ENCODE assay signal across 23 cellular contexts in genomic region chr5:171785517-171785916, GRCh38.
"Had no signal": no experiment of that assay in that cellular context is flagged by ENCODE, and none has a peak within 500 bp of the region (broad histone marks: within the 10 kb centered on the region; RNA-seq: fewer than 3 reads in every experiment).

SMIM23 (plus strand) TSS chr5:171785817; CDS start chr5:171785872, 55 bp downstream.

- DNase-seq: activated CD4-positive, alpha-beta T cell treated with anti-CD3 and anti-CD28 coated beads for 36 hours; activated CD4-positive, CD25-positive, alpha-beta regulatory T cell; activated CD8-positive, alpha-beta memory T cell treated with anti-CD3 and anti-CD28 coated beads, Interleukin-2, amount 10 ng/mL, durations not matched to agents 7 days and 5 days; activated CD8-positive, alpha-beta T cell treated with anti-CD3 and anti-CD28 coated beads, Interleukin-2, amount 10 ng/mL, durations not matched to agents 7 days and 5 days; activated naive CD4-positive, alpha-beta T cell; activated T-cell treated with anti-CD3 and anti-CD28 coated beads, Interleukin-2, amount 50 U/mL, for 48 hours; body of pancreas; colonic mucosa; dorsolateral prefrontal cortex; effector memory CD4-positive, alpha-beta T cell; kidney glomerular epithelial cell; lower lobe of right lung; mesenchymal stem cell; naive thymus-derived CD8-positive, alpha-beta T cell; occipital lobe; stimulated activated CD4-positive, alpha-beta T cell treated with anti-CD3 and anti-CD28 coated beads, Interleukin-1b, Interleukin-23, amount 100 ng/mL, for 48 hours; stimulated activated CD4-positive, alpha-beta T cell treated with anti-CD3 and anti-CD28 coated beads, Interleukin-4, amount 100 ng/mL, for 4 hours; stimulated activated CD8-positive, alpha-beta memory T cell treated with anti-CD3 and anti-CD28 coated beads, Interleukin-4, amount 100 ng/mL, for 48 hours; stimulated activated naive B cell treated with anti-CD40 and anti-IgM and Interleukin-4, amounts not matched to agents 10 μg/mL and 1 μg/mL and 100 μg/mL, for 72 hours; tibial artery had no signal

- H3K9me3 Mint-ChIP-seq: activated naive CD4-positive, alpha-beta T cell treated with anti-CD3 and anti-CD28 coated beads, Interleukin-2, amount 50 U/mL, for 72 hours; neural crest cell had no signal

- H3K4me1 Mint-ChIP-seq: activated CD4-positive, alpha-beta T cell treated with anti-CD3 and anti-CD28 coated beads for 36 hours; activated CD8-positive, alpha-beta memory T cell treated with anti-CD3 and anti-CD28 coated beads, Interleukin-2, amount 10 ng/mL, durations not matched to agents 7 days and 5 days; naive thymus-derived CD8-positive, alpha-beta T cell; neural crest cell; stimulated activated naive B cell treated with anti-CD40 and anti-IgM and Interleukin-4, amounts not matched to agents 10 μg/mL and 1 μg/mL and 100 μg/mL, for 72 hours had no signal

- H3K36me3 Mint-ChIP-seq: activated CD8-positive, alpha-beta memory T cell treated with anti-CD3 and anti-CD28 coated beads, Interleukin-2, amount 10 ng/mL, durations not matched to agents 7 days and 5 days; activated naive CD4-positive, alpha-beta T cell treated with anti-CD3 and anti-CD28 coated beads, Interleukin-2, amount 50 U/mL, for 72 hours; naive thymus-derived CD8-positive, alpha-beta T cell; stimulated activated naive B cell treated with anti-CD40 and anti-IgM and Interleukin-4, amounts not matched to agents 10 μg/mL and 1 μg/mL and 100 μg/mL, for 72 hours had no signal

- ATAC-seq: activated CD4-positive, alpha-beta T cell treated with anti-CD3 and anti-CD28 coated beads for 36 hours; activated CD8-positive, alpha-beta memory T cell treated with anti-CD3 and anti-CD28 coated beads, Interleukin-2, amount 10 ng/mL, durations not matched to agents 7 days and 5 days; activated CD8-positive, alpha-beta T cell treated with anti-CD3 and anti-CD28 coated beads, Interleukin-2, amount 10 ng/mL, durations not matched to agents 7 days and 5 days; activated naive CD4-positive, alpha-beta T cell treated with anti-CD3 and anti-CD28 coated beads, Interleukin-2, amount 50 U/mL, for 72 hours; body of pancreas; left lobe of liver; lower lobe of right lung; naive thymus-derived CD8-positive, alpha-beta T cell; stimulated activated naive B cell treated with anti-CD40 and anti-IgM and Interleukin-4, amounts not matched to agents 10 μg/mL and 1 μg/mL and 100 μg/mL, for 72 hours had no signal

- H3K4me3 Mint-ChIP-seq: activated CD4-positive, alpha-beta T cell treated with anti-CD3 and anti-CD28 coated beads for 36 hours; activated CD8-positive, alpha-beta memory T cell treated with anti-CD3 and anti-CD28 coated beads, Interleukin-2, amount 10 ng/mL, durations not matched to agents 7 days and 5 days; activated CD8-positive, alpha-beta T cell treated with anti-CD3 and anti-CD28 coated beads, Interleukin-2, amount 10 ng/mL, durations not matched to agents 7 days and 5 days; naive thymus-derived CD8-positive, alpha-beta T cell; neural crest cell; stimulated activated naive B cell treated with anti-CD40 and anti-IgM and Interleukin-4, amounts not matched to agents 10 μg/mL and 1 μg/mL and 100 μg/mL, for 72 hours had no signal

- H3K27ac Mint-ChIP-seq: activated CD4-positive, alpha-beta T cell treated with anti-CD3 and anti-CD28 coated beads for 36 hours; activated CD8-positive, alpha-beta memory T cell treated with anti-CD3 and anti-CD28 coated beads, Interleukin-2, amount 10 ng/mL, durations not matched to agents 7 days and 5 days; activated CD8-positive, alpha-beta T cell treated with anti-CD3 and anti-CD28 coated beads, Interleukin-2, amount 10 ng/mL, durations not matched to agents 7 days and 5 days; activated naive CD4-positive, alpha-beta T cell treated with anti-CD3 and anti-CD28 coated beads, Interleukin-2, amount 50 U/mL, for 72 hours; naive thymus-derived CD8-positive, alpha-beta T cell; stimulated activated naive B cell treated with anti-CD40 and anti-IgM and Interleukin-4, amounts not matched to agents 10 μg/mL and 1 μg/mL and 100 μg/mL, for 72 hours had no signal
